Comparison of ENCODE assay signal across 11 cellular contexts in genomic region chr22:36790648-36791047, GRCh38. TPM values are rescaled to one million over a fixed set of nuclear protein-coding genes. Genes with fewer than 3 reads are reported as not detected.
DNase-seq lines count a peak whose midpoint lies in the region; ATAC-seq and TF ChIP-seq lines count a peak whose summit lies in the region.
"Had no signal": no experiment of that assay in that cellular context is flagged by ENCODE, and none has a peak within 500 bp of the region (broad histone marks: within the 10 kb centered on the region; RNA-seq: fewer than 3 reads in every experiment).

No MANE protein-coding gene starts in this region.

- no peak for TF ChIP-seq EP300 in tibial nerve (IDR thresholded peaks at IDR 0.05)

- ATAC-seq in HG02759 (IDR thresholded peaks at IDR 0.05; ENCODE audit: unreplicated experiment): peak; percentile 69
- ATAC-seq in activated CD8-positive, alpha-beta T cell treated with anti-CD3 and anti-CD28 coated beads for 36 hours: peak; percentile 99

- H3K27ac Mint-ChIP-seq in activated CD4-positive, alpha-beta T cell treated with anti-CD3 and anti-CD28 coated beads, Interleukin-2, amount 10 ng/mL, durations not matched to agents 24 days and 14 days: no peak overlapping the region
- no peak overlapping the region for H3K27ac Mint-ChIP-seq in activated CD8-positive, alpha-beta T cell treated with anti-CD3 and anti-CD28 coated beads for 36 hours

- TF ChIP-seq POLR2A in tibial nerve (IDR thresholded peaks at IDR 0.05): no peak

- H3K27me3 ChIP-seq in tibial nerve: peaks cover 0 to 73% of the 10 kb centered on the region in 2 donors

- no peaks in the 10 kb centered on the region for H3K4me1 ChIP-seq in tibial nerve
- H3K4me1 ChIP-seq: spleen had no signal

- DNase-seq in activated CD4-positive, alpha-beta T cell treated with anti-CD3 and anti-CD28 coated beads, Interleukin-2, amount 10 ng/mL, durations not matched to agents 24 days and 14 days: peak; percentile 74
- DNase-seq in activated CD4-positive, alpha-beta T cell treated with anti-CD3 and anti-CD28 coated beads, Interleukin-2, amount 50 U/mL, for 4 hours: no peak
- DNase-seq in activated CD8-positive, alpha-beta T cell treated with anti-CD3 and anti-CD28 coated beads for 36 hours: peak; percentile 68
- DNase-seq in stimulated activated CD4-positive, alpha-beta T cell treated with anti-CD3 and anti-CD28 coated beads, TNF-alpha, amount 100 ng/mL, for 48 hours (ENCODE audit: low read depth in 3 of 3): peak in 2 of 3 donors; percentile 25 to 38
- no peak for DNase-seq in T1000 (lab: John Stamatoyannopoulos, UW)
- no peak for DNase-seq in tibial nerve (ENCODE audit: low spot score in 2 of 2)
- DNase-seq in HEK293T (ENCODE audit: extremely low spot score): no peak
- DNase-seq: cerebellar nuclear complex, spleen had no signal

- H3K36me3 ChIP-seq in tibial nerve: no peaks in the 10 kb centered on the region
- H3K36me3 ChIP-seq: spleen, suprapubic skin had no signal

- H3K9me3 ChIP-seq in tibial nerve: no peaks in the 10 kb centered on the region
- H3K9me3 ChIP-seq: spleen, suprapubic skin had no signal

- no peaks in the 10 kb centered on the region for H3K9me3 Mint-ChIP-seq in activated CD4-positive, alpha-beta T cell treated with anti-CD3 and anti-CD28 coated beads, Interleukin-2, amount 10 ng/mL, durations not matched to agents 24 days and 14 days
- no peaks in the 10 kb centered on the region for H3K9me3 Mint-ChIP-seq in activated CD8-positive, alpha-beta T cell treated with anti-CD3 and anti-CD28 coated beads for 36 hours

- H3K27me3 Mint-ChIP-seq in activated CD4-positive, alpha-beta T cell treated with anti-CD3 and anti-CD28 coated beads, Interleukin-2, amount 10 ng/mL, durations not matched to agents 24 days and 14 days: peaks cover 4% of the 10 kb centered on the region
- H3K27me3 Mint-ChIP-seq in activated CD8-positive, alpha-beta T cell treated with anti-CD3 and anti-CD28 coated beads for 36 hours: no peaks in the 10 kb centered on the region

- H3K27ac ChIP-seq in tibial nerve: no peak overlapping the region
- H3K27ac ChIP-seq: spleen, suprapubic skin had no signal

- CTCF ChIA-PET in activated CD8-positive, alpha-beta T cell treated with anti-CD3 and anti-CD28 coated beads for 36 hours (lab: Charles Lee): interaction anchor here (1.5 kb wide), 1 partner anchor 186 kb away, joined by 4 read pairs; no protein-coding TSS in a partner anchor
- CTCF ChIA-PET in HEK293T (lab: Yijun Ruan, JAX): no interaction called here

- H3K4me3 ChIP-seq in tibial nerve: no peak overlapping the region
- H3K4me3 ChIP-seq: spleen, suprapubic skin had no signal

- intact Hi-C loops in activated CD4-positive, alpha-beta T cell treated with anti-CD3 and anti-CD28 coated beads, Interleukin-2, amount 10 ng/mL, durations not matched to agents 24 days and 14 days (cut with micrococcal nuclease): no loop called here
- intact Hi-C loops in activated CD8-positive, alpha-beta T cell treated with anti-CD3 and anti-CD28 coated beads for 36 hours (cut with micrococcal nuclease): no loop called here

- no peak for TF ChIP-seq CTCF in activated CD8-positive, alpha-beta T cell treated with anti-CD3 and anti-CD28 coated beads for 36 hours (IDR thresholded peaks at IDR 0.05)
- TF ChIP-seq CTCF in tibial nerve (IDR thresholded peaks at IDR 0.05): no peak

- POLR2A ChIA-PET in activated CD8-positive, alpha-beta T cell treated with anti-CD3 and anti-CD28 coated beads for 36 hours (lab: Charles Lee): no interaction called here
- POLR2A ChIA-PET in HEK293T (lab: Yijun Ruan, JAX): interaction anchor here (1.1 kb wide), 1 partner anchor 14 kb away, joined by 3 read pairs; the partner anchor contains the start of gene IFT27

- 44 to 47% methylated on average over 7 of the region's 7 CpGs for WGBS in tibial nerve, 2 donors

- H3K4me3 Mint-ChIP-seq in activated CD4-positive, alpha-beta T cell treated with anti-CD3 and anti-CD28 coated beads, Interleukin-2, amount 10 ng/mL, durations not matched to agents 24 days and 14 days: no peak overlapping the region
- H3K4me3 Mint-ChIP-seq in activated CD8-positive, alpha-beta T cell treated with anti-CD3 and anti-CD28 coated beads for 36 hours: no peak overlapping the region

- H3K4me1 Mint-ChIP-seq in activated CD4-positive, alpha-beta T cell treated with anti-CD3 and anti-CD28 coated beads, Interleukin-2, amount 10 ng/mL, durations not matched to agents 24 days and 14 days: peaks cover 12% of the 10 kb centered on the region
- peaks cover 4% of the 10 kb centered on the region for H3K4me1 Mint-ChIP-seq in activated CD8-positive, alpha-beta T cell treated with anti-CD3 and anti-CD28 coated beads for 36 hours (ENCODE audit: low read depth)

- no peaks in the 10 kb centered on the region for H3K36me3 Mint-ChIP-seq in activated CD4-positive, alpha-beta T cell treated with anti-CD3 and anti-CD28 coated beads, Interleukin-2, amount 10 ng/mL, durations not matched to agents 24 days and 14 days (ENCODE audit: low read depth)
- H3K36me3 Mint-ChIP-seq in activated CD8-positive, alpha-beta T cell treated with anti-CD3 and anti-CD28 coated beads for 36 hours (ENCODE audit: low read depth): no peaks in the 10 kb centered on the region

TF ChIP-seq in HEK293T, 16 proteins besides CTCF, POLR2A, EP300 and RAD21:
- TF ChIP-seq FOXM1 (IDR thresholded peaks at IDR 0.05; ENCODE audit: borderline replicate concordance) (no peak), L3MBTL2 (conservative IDR thresholded peaks at IDR 0.05) (no peak), ARNT (IDR thresholded peaks at IDR 0.05) (no peak), HDGF (IDR thresholded peaks at IDR 0.05; ENCODE audit: borderline replicate concordance) (no peak)

RNA-seq across cellular contexts. Expression of gene IFT27, which starts 14.7 kb away (rescaled TPM):
- 26.3 and 28.5 TPM in 2 replicates for total RNA-seq in activated CD4-positive, alpha-beta T cell treated with anti-CD3 and anti-CD28 coated beads, Interleukin-2, amount 10 ng/mL, durations not matched to agents 24 days and 14 days
- total RNA-seq in activated CD8-positive, alpha-beta T cell treated with anti-CD3 and anti-CD28 coated beads for 36 hours: 10 to 100 TPM; 20.0 to 21.9 TPM
- total RNA-seq in tibial nerve: 10 to 100 TPM in 3 of 4 donors, 1 to 10 TPM in 1; 7.4 to 21.9 (median 14.3) TPM

RNA-seq across cellular contexts. Expression of gene PVALB, which starts 26.2 kb away (rescaled TPM):
- total RNA-seq in activated CD4-positive, alpha-beta T cell treated with anti-CD3 and anti-CD28 coated beads, Interleukin-2, amount 10 ng/mL, durations not matched to agents 24 days and 14 days: not detected in 2 replicates
- total RNA-seq in activated CD8-positive, alpha-beta T cell treated with anti-CD3 and anti-CD28 coated beads for 36 hours: not detected
- total RNA-seq in tibial nerve: not detected
- total RNA-seq: suprapubic skin had no signal

Comparison
In these comparisons a context has a peak if more than half of its experiments do, and no peak if none do; other contexts are left out.
1. DNase-seq: peak in activated CD4-positive, alpha-beta T cell treated with anti-CD3 and anti-CD28 coated beads, Interleukin-2, amount 10 ng/mL, durations not matched to agents 24 days and 14 days (single experiment), activated CD8-positive, alpha-beta T cell treated with anti-CD3 and anti-CD28 coated beads for 36 hours (single experiment) and stimulated activated CD4-positive, alpha-beta T cell treated with anti-CD3 and anti-CD28 coated beads, TNF-alpha, amount 100 ng/mL, for 48 hours (2 of 3); none in activated CD4-positive, alpha-beta T cell treated with anti-CD3 and anti-CD28 coated beads, Interleukin-2, amount 50 U/mL, for 4 hours (0 of 2), T1000 (single experiment), tibial nerve (0 of 2) and HEK293T (single experiment).